In genomic region chr6:364609-365540, GRCh38 we compare ENCODE assay signal across 1 cellular context.
TF ChIP-seq lines count a peak whose summit lies in the region.

No MANE protein-coding gene starts in this region.

TF ChIP-seq in GM12878, 131 proteins besides CTCF, POLR2A, EP300 and RAD21 (continued from another document):
- TF ChIP-seq CREM (IDR thresholded peaks at IDR 0.05; ENCODE audit: low read depth) (peak; percentile 42), IKZF1 (conservative IDR thresholded peaks at IDR 0.05) (peak; percentile 85), BMI1 (IDR thresholded peaks at IDR 0.05; ENCODE audit: borderline replicate concordance) (no peak), SRF (IDR thresholded peaks at IDR 0.05; ENCODE audit: low read depth in 2 of 2, low read length in 2 of 2) (no peak), POLR2AphosphoS5 (IDR thresholded peaks at IDR 0.05; ENCODE audit: low read length) (no peak), SP1 (IDR thresholded peaks at IDR 0.05; ENCODE audit: low read depth, low read length) (no peak), TBL1XR1 (IDR thresholded peaks at IDR 0.05; ENCODE audit: low read depth, low read length) (no peak; the same call in 1 of the 2 replicates), EED (IDR thresholded peaks at IDR 0.05; ENCODE audit: low read depth) (peak; percentile 58; the same call in 1 of the 2 replicates), REST (IDR thresholded peaks at IDR 0.05; ENCODE audit: low read depth, low read length) (no peak), MTA2 (IDR thresholded peaks at IDR 0.05; ENCODE audit: low read depth) (peak; percentile 83), EZH2 (IDR thresholded peaks at IDR 0.05; ENCODE audit: borderline replicate concordance, control insufficient read depth, low read depth, low read length) (no peak), CUX1 (IDR thresholded peaks at IDR 0.05; ENCODE audit: insufficient replicate concordance, low read depth, low read length) (peak; percentile 62), MEF2A (IDR thresholded peaks at IDR 0.05; ENCODE audit: insufficient read depth, low read depth, low read length) (peak; percentile 88), JUNB (IDR thresholded peaks at IDR 0.05) (peak; percentile 81), PAX5 (IDR thresholded peaks at IDR 0.05; ENCODE audit: borderline replicate concordance, low read depth, low read length) (peak; percentile 45), CREB1 (IDR thresholded peaks at IDR 0.05; ENCODE audit: low read depth) (no peak), PKNOX1 (IDR thresholded peaks at IDR 0.05) (no peak), ZBTB4 (CRISPR knock-in tag; IDR thresholded peaks at IDR 0.05) (no peak), ZNF217 (IDR thresholded peaks at IDR 0.05) (peak; percentile 88), NBN (IDR thresholded peaks at IDR 0.05) (0 out of 2 replicates have a peak, but pooled peaks have one; percentile 68), SREBF1 (IDR thresholded peaks at IDR 0.05; ENCODE audit: low read length) (no peak), POU2F2 (IDR thresholded peaks at IDR 0.05; ENCODE audit: borderline replicate concordance, low read depth, low read length) (peak; percentile 79; the same call in 1 of the 3 replicates), SREBF2 (IDR thresholded peaks at IDR 0.05; ENCODE audit: low read length) (no peak), ZBTB33 (IDR thresholded peaks at IDR 0.05) (no peak), MTA3 (IDR thresholded peaks at IDR 0.05; ENCODE audit: borderline replicate concordance, low read length) (no peak), ZNF687 (IDR thresholded peaks at IDR 0.05) (0 out of 2 replicates have a peak, but pooled peaks have one; percentile 46), ESRRA (IDR thresholded peaks at IDR 0.05; ENCODE audit: low read length) (no peak), IRF5 (IDR thresholded peaks at IDR 0.05; ENCODE audit: borderline replicate concordance) (no peak), SMAD1 (IDR thresholded peaks at IDR 0.05; ENCODE audit: low read depth, partially characterized antibody) (no peak), BCL11A (IDR thresholded peaks at IDR 0.05; ENCODE audit: low read depth, low read length) (peak; percentile 71), MXI1 (IDR thresholded peaks at IDR 0.05; ENCODE audit: low read depth, low read length) (0 out of 2 replicates have a peak, but pooled peaks have one; percentile 49), ZSCAN29 (IDR thresholded peaks at IDR 0.05) (no peak), SMAD5 (IDR thresholded peaks at IDR 0.05; ENCODE audit: low read depth) (0 out of 2 replicates have a peak, but pooled peaks have one; percentile 20), CBFB (IDR thresholded peaks at IDR 0.05; ENCODE audit: low read depth) (peak; percentile 25; the same call in 1 of the 2 replicates), JUND (IDR thresholded peaks at IDR 0.05; ENCODE audit: low read depth, low read length) (no peak; the same call in 1 of the 2 replicates), ZNF622 (IDR thresholded peaks at IDR 0.05) (no peak), NR2F1 (conservative IDR thresholded peaks at IDR 0.05) (peak; percentile 93), MEF2B (IDR thresholded peaks at IDR 0.05; ENCODE audit: partially characterized antibody, poor library complexity, severe bottlenecking) (peak; percentile 67), BHLHE40 (IDR thresholded peaks at IDR 0.05; ENCODE audit: borderline replicate concordance in 1 of 2, low read depth in 2 of 2, low read length in 1 of 2) (peak; percentile 64 to 83), HDGF (IDR thresholded peaks at IDR 0.05) (no peak)
